Comparison of ENCODE assay signal across 15 cellular contexts in the genomic region with DNA sequence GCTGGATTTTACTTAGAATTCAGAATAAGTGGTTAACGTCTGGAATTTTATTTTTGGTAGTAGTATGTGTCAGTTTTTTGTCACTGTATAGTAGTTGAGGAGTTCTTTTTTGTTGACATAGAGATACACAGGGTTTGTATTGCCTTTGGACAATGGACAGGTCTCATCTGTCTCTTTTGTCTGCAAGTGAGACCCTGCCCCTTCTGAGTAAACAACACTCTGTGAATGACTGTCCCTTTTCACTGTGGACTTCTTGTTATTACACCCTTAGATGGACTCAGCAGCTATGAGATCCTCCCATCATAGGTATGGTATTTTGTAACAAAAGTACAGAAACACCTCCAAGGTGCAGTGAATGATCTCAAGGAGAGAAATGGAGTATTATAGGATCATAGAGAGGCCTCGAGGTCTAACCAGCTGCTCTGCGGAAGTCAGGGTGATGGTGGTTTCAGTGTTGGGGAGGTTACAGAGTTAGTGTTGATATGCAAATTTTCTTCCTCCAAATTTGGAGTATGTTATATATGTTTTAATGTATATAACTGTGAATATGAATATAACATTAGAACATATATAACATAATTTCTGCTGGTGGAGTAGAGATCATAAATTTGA. TPM values are rescaled to one million over a fixed set of nuclear protein-coding genes. Genes with fewer than 3 reads are reported as not detected.
DNase-seq lines count a peak whose midpoint lies in the region; ATAC-seq lines count a peak whose summit lies in the region.
"Had no signal": no experiment of that assay in that cellular context is flagged by ENCODE, and none has a peak within 500 bp of the region (broad histone marks: within the 10 kb centered on the region; RNA-seq: fewer than 3 reads in every experiment).

No MANE protein-coding gene starts in this region.

- H3K27me3 Mint-ChIP-seq in activated T-helper 1 cell treated with anti-CD3 and anti-CD28 coated beads, Interleukin-12 subunit alpha, Interleukin-12 subunit beta, Interleukin-2, Interleukin-4 antibody, amounts not matched to agents 30 ng/mL and 10 ng/mL and 1 ng/mL, durations not matched to agents 14 hours and 24 hours and 36 hours (ENCODE audit: insufficient read depth) = no peaks in the 10 kb centered on the region
- no peaks in the 10 kb centered on the region for H3K27me3 Mint-ChIP-seq in natural killer cell treated with Interleukin-12 subunit alpha and Interleukin-12 subunit beta and Interleukin-15 and Interleukin-18, amount 100 ng/mL, for 72 hours

- intact Hi-C loops in activated T-helper 1 cell treated with anti-CD3 and anti-CD28 coated beads, Interleukin-12 subunit alpha, Interleukin-12 subunit beta, Interleukin-2, Interleukin-4 antibody, amounts not matched to agents 30 ng/mL and 10 ng/mL and 1 ng/mL, durations not matched to agents 14 hours and 24 hours and 36 hours (cut with micrococcal nuclease) = loop anchor here (10.0 kb wide), 1 partner anchor 1206 kb away; a partner anchor contains a TSS

- ATAC-seq in activated CD4-positive, CD25-positive, alpha-beta regulatory T cell treated with anti-CD3 and anti-CD28 coated beads, Interleukin-2, amount 50 U/mL, for 24 hours = peak; percentile 46 to 63
- ATAC-seq in HG02798 (IDR thresholded peaks at IDR 0.05; ENCODE audit: poor library complexity, unreplicated experiment) = peak; percentile 36
- ATAC-seq in natural killer cell treated with Interleukin-12 subunit alpha and Interleukin-12 subunit beta and Interleukin-15 and Interleukin-18, amount 100 ng/mL, for 72 hours = peak; percentile 61 to 71
- ATAC-seq: A549 had no signal

- H3K27ac Mint-ChIP-seq in activated T-helper 1 cell treated with anti-CD3 and anti-CD28 coated beads, Interleukin-12 subunit alpha, Interleukin-12 subunit beta, Interleukin-2, Interleukin-4 antibody, amounts not matched to agents 30 ng/mL and 10 ng/mL and 1 ng/mL, durations not matched to agents 14 hours and 24 hours and 36 hours = peak overlapping the region; percentile 69
- peak overlapping the region; percentile 81 to 82 for H3K27ac Mint-ChIP-seq in natural killer cell treated with Interleukin-12 subunit alpha and Interleukin-12 subunit beta and Interleukin-15 and Interleukin-18, amount 100 ng/mL, for 72 hours

- peaks cover 82% of the 10 kb centered on the region for H3K4me1 Mint-ChIP-seq in activated T-helper 1 cell treated with anti-CD3 and anti-CD28 coated beads, Interleukin-12 subunit alpha, Interleukin-12 subunit beta, Interleukin-2, Interleukin-4 antibody, amounts not matched to agents 30 ng/mL and 10 ng/mL and 1 ng/mL, durations not matched to agents 14 hours and 24 hours and 36 hours (ENCODE audit: low read depth)
- H3K4me1 Mint-ChIP-seq in natural killer cell treated with Interleukin-12 subunit alpha and Interleukin-12 subunit beta and Interleukin-15 and Interleukin-18, amount 100 ng/mL, for 72 hours (ENCODE audit: low read depth in 2 of 2) = peaks cover 82 to 90% of the 10 kb centered on the region in 2 donors

- no peak for DNase-seq in activated CD4-positive, CD25-positive, alpha-beta regulatory T cell (lab: John Stamatoyannopoulos, UW)
- no peak for DNase-seq in activated T-helper 1 cell treated with anti-CD3 and anti-CD28 coated beads, Interleukin-12 subunit alpha, Interleukin-12 subunit beta, Interleukin-2, Interleukin-4 antibody, amounts not matched to agents 30 ng/mL and 10 ng/mL and 1 ng/mL, durations not matched to agents 14 hours and 24 hours and 36 hours (ENCODE audit: low spot score)
- no peak for DNase-seq in natural killer cell treated with Interleukin-12 subunit alpha and Interleukin-12 subunit beta and Interleukin-15 and Interleukin-18, amount 100 ng/mL, for 72 hours (ENCODE audit: low spot score)
- no peak for DNase-seq in stimulated activated CD4-positive, alpha-beta T cell treated with anti-CD3 and anti-CD28 coated beads, Interleukin-1b, Interleukin-23, amount 100 ng/mL, for 48 hours
- DNase-seq in NCI-H446 (lab: John Stamatoyannopoulos, UW) (no peak), foreskin melanocyte (no peak)
- DNase-seq: activated CD8-positive, alpha-beta memory T cell treated with anti-CD3 and anti-CD28 coated beads for 24 hours; DMS 273 treated with DMSO at 0.1 percent for 48 hours; NCI-H1092 treated with DMSO at 0.1 percent for 48 hours; NCI-H526 treated with DMSO at 0.1 percent for 48 hours; retina; tibial artery had no signal

- H3K9me3 Mint-ChIP-seq in activated T-helper 1 cell treated with anti-CD3 and anti-CD28 coated beads, Interleukin-12 subunit alpha, Interleukin-12 subunit beta, Interleukin-2, Interleukin-4 antibody, amounts not matched to agents 30 ng/mL and 10 ng/mL and 1 ng/mL, durations not matched to agents 14 hours and 24 hours and 36 hours = no peaks in the 10 kb centered on the region
- no peaks in the 10 kb centered on the region for H3K9me3 Mint-ChIP-seq in natural killer cell treated with Interleukin-12 subunit alpha and Interleukin-12 subunit beta and Interleukin-15 and Interleukin-18, amount 100 ng/mL, for 72 hours

- H3K36me3 Mint-ChIP-seq in activated T-helper 1 cell treated with anti-CD3 and anti-CD28 coated beads, Interleukin-12 subunit alpha, Interleukin-12 subunit beta, Interleukin-2, Interleukin-4 antibody, amounts not matched to agents 30 ng/mL and 10 ng/mL and 1 ng/mL, durations not matched to agents 14 hours and 24 hours and 36 hours (ENCODE audit: low read depth) = peaks cover 26% of the 10 kb centered on the region
- peaks cover 11% of the 10 kb centered on the region for H3K36me3 Mint-ChIP-seq in natural killer cell treated with Interleukin-12 subunit alpha and Interleukin-12 subunit beta and Interleukin-15 and Interleukin-18, amount 100 ng/mL, for 72 hours

- H3K4me3 Mint-ChIP-seq in activated T-helper 1 cell treated with anti-CD3 and anti-CD28 coated beads, Interleukin-12 subunit alpha, Interleukin-12 subunit beta, Interleukin-2, Interleukin-4 antibody, amounts not matched to agents 30 ng/mL and 10 ng/mL and 1 ng/mL, durations not matched to agents 14 hours and 24 hours and 36 hours = peak overlapping the region; percentile 68
- peak overlapping the region; percentile 81 for H3K4me3 Mint-ChIP-seq in natural killer cell treated with Interleukin-12 subunit alpha and Interleukin-12 subunit beta and Interleukin-15 and Interleukin-18, amount 100 ng/mL, for 72 hours

RNA-seq across cellular contexts. Expression of a gene that starts 7.8 kb away (rescaled TPM):
- total RNA-seq in activated T-helper 1 cell treated with anti-CD3 and anti-CD28 coated beads, Interleukin-12 subunit alpha, Interleukin-12 subunit beta, Interleukin-2, Interleukin-4 antibody, amounts not matched to agents 30 ng/mL and 10 ng/mL and 1 ng/mL, durations not matched to agents 14 hours and 24 hours and 36 hours = 142 and 157 TPM in 2 replicates
- total RNA-seq in natural killer cell treated with Interleukin-12 subunit alpha and Interleukin-12 subunit beta and Interleukin-15 and Interleukin-18, amount 100 ng/mL, for 72 hours = 100 to 1,000 TPM; 188 to 189 TPM
